ENCODE assay signal across 8 cellular contexts in the genomic region with DNA sequence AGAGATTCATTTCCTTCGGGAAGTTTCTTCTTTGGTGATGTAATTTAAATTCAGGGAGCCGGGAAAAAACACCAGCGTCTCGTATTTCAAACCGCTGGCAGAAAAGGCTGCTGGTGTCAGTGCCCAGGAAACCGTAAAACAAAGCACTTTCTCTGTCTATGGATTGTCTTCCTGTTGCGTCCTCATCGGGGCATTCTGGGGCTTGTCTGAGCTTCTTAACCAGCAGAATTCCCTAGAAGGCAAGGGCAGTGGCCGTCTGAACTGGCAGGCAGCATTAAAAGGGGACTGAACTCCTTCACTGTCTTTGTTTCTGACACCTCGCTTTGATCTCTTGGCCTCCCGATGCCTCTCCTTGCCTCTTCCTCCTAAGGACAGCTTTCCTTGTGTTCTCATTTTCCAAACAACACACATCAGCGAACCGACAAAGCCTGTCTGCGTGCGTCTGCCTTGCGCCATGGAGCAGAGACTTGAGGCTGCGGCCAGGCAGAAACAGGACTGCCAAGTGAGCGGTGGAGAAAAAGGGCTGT.
DNase-seq lines count a peak whose midpoint lies in the region; ATAC-seq and TF ChIP-seq lines count a peak whose summit lies in the region.

No MANE protein-coding gene starts in this region.

- H3K27me3 ChIP-seq in ectodermal cell (ENCODE audit: control insufficient read depth, insufficient read depth, low read length, poor library complexity, severe bottlenecking) = no peaks in the 10 kb centered on the region
- no peaks in the 10 kb centered on the region for H3K27me3 ChIP-seq in CD4-positive, alpha-beta T cell (ENCODE audit: control insufficient read depth, insufficient read depth, low read length)

- CTCF ChIA-PET in GM10248 (lab: Yijun Ruan, JAX) = no interaction called here
- CTCF ChIA-PET in CD4-positive, alpha-beta T cell (lab: Charles Lee) = no interaction called here

- DNase-seq in D341Med (ENCODE audit: low spot score) (peak; percentile 6), NCI-H2171 treated with DMSO at 0.1 percent for 48 hours (lab: John Stamatoyannopoulos, UW) (peak; percentile 92), nephron progenitor cell (peak; percentile 41), GM10248 (ENCODE audit: extremely low spot score) (no peak), NCI-H226 (no peak)
- no peak for DNase-seq in CD4-positive, alpha-beta T cell

- intact Hi-C loops in CD4-positive, alpha-beta T cell (cut with DNase I, micrococcal nuclease) = no loop called here

- no peak overlapping the region for H3K4me3 ChIP-seq in ectodermal cell (ENCODE audit: insufficient read depth, low read depth, low read length)

- 15 to 19% methylated on average over 18 of the region's 18 CpGs for WGBS in ectodermal cell, 2 experiments

- H3K27ac Mint-ChIP-seq in nephron progenitor cell = peak overlapping the region; percentile 99
- H3K27ac Mint-ChIP-seq in CD4-positive, alpha-beta T cell = no peak overlapping the region

- H3K4me1 Mint-ChIP-seq in nephron progenitor cell = peaks cover 58% of the 10 kb centered on the region
- no peaks in the 10 kb centered on the region for H3K4me1 Mint-ChIP-seq in CD4-positive, alpha-beta T cell (ENCODE audit: low read depth)

- H3K4me1 ChIP-seq in ectodermal cell (ENCODE audit: control insufficient read depth, insufficient read depth, low read length) = peaks cover 23% of the 10 kb centered on the region

- no peaks in the 10 kb centered on the region for H3K9me3 ChIP-seq in ectodermal cell (ENCODE audit: control insufficient read depth, low read length)
- H3K9me3 ChIP-seq in CD4-positive, alpha-beta T cell (ENCODE audit: control insufficient read depth, low read length) = no peaks in the 10 kb centered on the region

- TF ChIP-seq CTCF in nephron progenitor cell (IDR thresholded peaks at IDR 0.05) (no peak), GM10248 (IDR thresholded peaks at IDR 0.05; ENCODE audit: control extremely low read depth, extremely low read depth, low read depth, missing control alignments) (no peak)
- no peak for TF ChIP-seq CTCF in CD4-positive, alpha-beta T cell (IDR thresholded peaks at IDR 0.05)

- peak overlapping the region; percentile 80 for H3K27ac ChIP-seq in ectodermal cell (ENCODE audit: insufficient read depth, low read depth, low read length, poor library complexity, severe bottlenecking)
- H3K27ac ChIP-seq in CD4-positive, alpha-beta T cell (ENCODE audit: low read depth, low read length) = no peak overlapping the region

- peak overlapping the region; percentile 75 for H3K4me3 Mint-ChIP-seq in nephron progenitor cell
- no peak overlapping the region for H3K4me3 Mint-ChIP-seq in CD4-positive, alpha-beta T cell

- no peaks in the 10 kb centered on the region for H3K36me3 ChIP-seq in ectodermal cell (ENCODE audit: control insufficient read depth, insufficient read depth, low read length)

- no peaks in the 10 kb centered on the region for H3K36me3 Mint-ChIP-seq in nephron progenitor cell (ENCODE audit: low read depth)
- H3K36me3 Mint-ChIP-seq in CD4-positive, alpha-beta T cell (ENCODE audit: low read depth) = no peaks in the 10 kb centered on the region

- peaks cover 3% of the 10 kb centered on the region for H3K9me3 Mint-ChIP-seq in nephron progenitor cell
- no peaks in the 10 kb centered on the region for H3K9me3 Mint-ChIP-seq in CD4-positive, alpha-beta T cell

- ATAC-seq in GM19463 (IDR thresholded peaks at IDR 0.05; ENCODE audit: unreplicated experiment) = no peak
- ATAC-seq in CD4-positive, alpha-beta T cell (ENCODE audit: poor library complexity) = no peak

- POLR2A ChIA-PET in GM10248 (lab: Yijun Ruan, JAX) = no interaction called here
- POLR2A ChIA-PET in CD4-positive, alpha-beta T cell (lab: Charles Lee) = no interaction called here

- peaks cover 2% of the 10 kb centered on the region for H3K27me3 Mint-ChIP-seq in nephron progenitor cell (ENCODE audit: low read depth, poor library complexity)
- H3K27me3 Mint-ChIP-seq in CD4-positive, alpha-beta T cell = peaks cover 16% of the 10 kb centered on the region

Comparison
In these comparisons a context has a peak if more than half of its experiments do, and no peak if none do; other contexts are left out.
1. DNase-seq: peak in D341Med (single experiment), NCI-H2171 treated with DMSO at 0.1 percent for 48 hours (single experiment) and nephron progenitor cell (single experiment); none in GM10248 (single experiment), NCI-H226 (single experiment) and CD4-positive, alpha-beta T cell (0 of 10).